In the genomic region with DNA sequence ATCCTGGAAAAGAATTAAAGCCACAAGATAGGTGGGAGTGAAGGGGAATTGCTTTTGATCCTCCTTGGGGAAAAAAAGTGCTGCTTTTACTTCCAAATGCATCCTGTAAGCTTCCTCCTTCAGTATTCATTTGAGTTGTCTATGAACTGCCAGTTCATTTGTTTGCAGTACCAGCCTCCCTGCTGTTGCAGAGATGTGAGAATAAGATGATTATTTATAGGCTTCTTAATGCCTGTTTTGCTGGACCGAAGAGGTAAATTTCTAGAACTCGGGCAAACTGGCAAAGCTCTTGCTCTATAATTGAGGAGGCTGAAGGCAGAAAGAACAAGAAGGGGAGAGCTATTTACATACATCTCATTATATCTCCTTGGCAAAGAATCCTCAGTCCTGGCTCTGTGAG, we compare ENCODE assay signal across 24 cellular contexts.
A peak's percentile ranks its signal among the peaks of the same experiment; 100 is the strongest.
DNase-seq lines count a peak whose midpoint lies in the region; ATAC-seq, FAIRE-seq and TF ChIP-seq lines count a peak whose summit lies in the region.
"Had no signal": no experiment of that assay in that cellular context is flagged by ENCODE, and none has a peak within 500 bp of the region (broad histone marks: within the 10 kb centered on the region; RNA-seq: fewer than 3 reads in every experiment).

No MANE protein-coding gene starts in this region.

- TF ChIP-seq CTCF in neural cell (IDR thresholded peaks at IDR 0.05; ENCODE audit: poor library complexity, severe bottlenecking) (no peak), D721Med (IDR thresholded peaks at IDR 0.05; ENCODE audit: insufficient read depth, missing control alignments) (no peak)

- H3K9me3 ChIP-seq in neural cell (ENCODE audit: low read length) = no peaks in the 10 kb centered on the region
- H3K9me3 ChIP-seq: BE2C, SJCRH30 had no signal

- peak; percentile 34 for TF ChIP-seq EP300 in neural cell (conservative IDR thresholded peaks at IDR 0.05; ENCODE audit: poor library complexity, severe bottlenecking)

- H3K79me2 ChIP-seq in neural cell (replicated peaks; ENCODE audit: insufficient read depth, low read length) = no peaks in the 10 kb centered on the region

- H3K27ac ChIP-seq in cingulate gyrus (ENCODE audit: low read depth, low read length) (peak overlapping the region; percentile 0), neural cell (ENCODE audit: low read length) (peak overlapping the region; percentile 61)
- H3K27ac ChIP-seq: 22Rv1, HL-60, SJCRH30 had no signal

- H3K4me2 ChIP-seq in neural cell (ENCODE audit: low read length) = peak overlapping the region; percentile 2

- TF ChIP-seq RAD21 in neural cell (conservative IDR thresholded peaks at IDR 0.05) = no peak

- FAIRE-seq in D721Med (lab: Jason Lieb, UNC) = no peak
- FAIRE-seq: GM12892, GM19239 had no signal

- H3K36me3 ChIP-seq in neural cell (ENCODE audit: insufficient read depth, low read length) = no peaks in the 10 kb centered on the region
- H3K36me3 ChIP-seq: BE2C, SJCRH30 had no signal

- no peak overlapping the region for H3K9ac ChIP-seq in neural cell (ENCODE audit: low read length)

- H3K9me2 ChIP-seq in neural cell (ENCODE audit: insufficient read depth, low read length) = no peaks in the 10 kb centered on the region

- no peaks in the 10 kb centered on the region for H3F3A ChIP-seq in neural cell (ENCODE audit: insufficient read depth, low read length, poor library complexity, severe bottlenecking)

- peak overlapping the region; percentile 32 for H3K4me3 ChIP-seq in neural cell (ENCODE audit: low read length)
- H3K4me3 ChIP-seq: SJCRH30 had no signal

- ATAC-seq in HG02973 (IDR thresholded peaks at IDR 0.05; ENCODE audit: unreplicated experiment) = no peak
- ATAC-seq: HCT116, PC-3, SK-N-SH treated with all-trans-retinoic acid at 6 μM for 48 hours had no signal

- H4K20me1 ChIP-seq in neural cell (ENCODE audit: insufficient read depth) = no peaks in the 10 kb centered on the region

- no peaks in the 10 kb centered on the region for H3K27me3 ChIP-seq in neural cell (ENCODE audit: insufficient read depth, low read depth, low read length)
- H3K27me3 ChIP-seq: BE2C, SJCRH30 had no signal

- H2AFZ ChIP-seq in neural cell (ENCODE audit: low read depth, low read length) = peak overlapping the region; percentile 56

- peak; percentile 3 for DNase-seq in NCI-H748 (lab: John Stamatoyannopoulos, UW; ENCODE audit: unreplicated experiment)
- no peak for DNase-seq in NCI-H748 treated with DMSO at 0.1 percent for 48 hours (lab: John Stamatoyannopoulos, UW)
- no peak for DNase-seq in MV-4-11 (lab: John Stamatoyannopoulos, UW)
- no peak for DNase-seq in D721Med (ENCODE audit: insufficient read length, low spot score)
- DNase-seq: BE2C; CD8-positive, alpha-beta memory T cell; DMS79 treated with DMSO at 0.1 percent for 48 hours; GF-D8; NCI-H1092 treated with DMSO at 0.1 percent for 48 hours; NCI-H1436 treated with DMSO at 0.1 percent for 48 hours; NCI-H2029; NCI-H446 treated with DMSO at 0.1 percent for 48 hours; NCI-H526; PC-3; SJCRH30 had no signal

TF ChIP-seq in neural cell, 6 proteins besides CTCF, POLR2A, EP300 and RAD21:
- TF ChIP-seq TAF1 (IDR thresholded peaks at IDR 0.05; ENCODE audit: low read depth) = no peak
- no peak for TF ChIP-seq EZH2 (IDR thresholded peaks at IDR 0.05; ENCODE audit: borderline replicate concordance, insufficient read depth, low read length, poor library complexity, severe bottlenecking)
- peak; percentile 32 for TF ChIP-seq REST (IDR thresholded peaks at IDR 0.05; ENCODE audit: borderline replicate concordance)
- TF ChIP-seq SMC3 (conservative IDR thresholded peaks at IDR 0.05; ENCODE audit: poor library complexity) = peak; percentile 12
- no peak for TF ChIP-seq POLR2AphosphoS5 (IDR thresholded peaks at IDR 0.05)
- no peak for TF ChIP-seq MXI1 (conservative IDR thresholded peaks at IDR 0.05; ENCODE audit: poor library complexity, severe bottlenecking)
